In genomic region chr16:65054457-65054856, GRCh38 we compare ENCODE assay signal across 26 cellular contexts.
"Had no signal": no experiment of that assay in that cellular context is flagged by ENCODE, and none has a peak within 500 bp of the region (broad histone marks: within the 10 kb centered on the region; RNA-seq: fewer than 3 reads in every experiment).

No MANE protein-coding gene starts in this region.

- H3K27ac Mint-ChIP-seq: activated CD4-positive, alpha-beta memory T cell treated with anti-CD3 and anti-CD28 coated beads for 36 hours; activated CD4-positive, alpha-beta T cell treated with anti-CD3 and anti-CD28 coated beads, Interleukin-2, amount 10 ng/mL, durations not matched to agents 24 days and 14 days; activated naive CD4-positive, alpha-beta T cell treated with anti-CD3 and anti-CD28 coated beads, Interleukin-2, amount 10 ng/mL, durations not matched to agents 7 days and 5 days; activated T-helper 1 cell treated with anti-CD3 and anti-CD28 coated beads, Interleukin-12 subunit alpha, Interleukin-12 subunit beta, Interleukin-2, Interleukin-4 antibody, amounts not matched to agents 30 ng/mL and 10 ng/mL and 1 ng/mL, durations not matched to agents 14 hours and 24 hours and 36 hours; endodermal cell; natural killer cell treated with Interleukin-12 subunit alpha and Interleukin-12 subunit beta and Interleukin-15 and Interleukin-18, amount 100 ng/mL, for 72 hours; T-helper 17 cell; type B pancreatic cell had no signal

- H3K27me3 ChIP-seq: brain microvascular endothelial cell, heart right ventricle, left lung, uterus had no signal

- H3K27ac ChIP-seq: brain microvascular endothelial cell, heart right ventricle, left lung, lower lobe of right lung, uterus had no signal

- H3K4me1 ChIP-seq: heart right ventricle, left lung, lower lobe of right lung, uterus had no signal

- H3K4me3 ChIP-seq: heart right ventricle, left lung, lower lobe of right lung, uterus had no signal

- H3K4me3 Mint-ChIP-seq: activated CD4-positive, alpha-beta memory T cell treated with anti-CD3 and anti-CD28 coated beads for 36 hours; activated CD4-positive, alpha-beta T cell treated with anti-CD3 and anti-CD28 coated beads, Interleukin-2, amount 10 ng/mL, durations not matched to agents 24 days and 14 days; activated naive CD4-positive, alpha-beta T cell treated with anti-CD3 and anti-CD28 coated beads, Interleukin-2, amount 10 ng/mL, durations not matched to agents 7 days and 5 days; activated T-helper 1 cell treated with anti-CD3 and anti-CD28 coated beads, Interleukin-12 subunit alpha, Interleukin-12 subunit beta, Interleukin-2, Interleukin-4 antibody, amounts not matched to agents 30 ng/mL and 10 ng/mL and 1 ng/mL, durations not matched to agents 14 hours and 24 hours and 36 hours; endodermal cell; natural killer cell treated with Interleukin-12 subunit alpha and Interleukin-12 subunit beta and Interleukin-15 and Interleukin-18, amount 100 ng/mL, for 72 hours; T-helper 17 cell; type B pancreatic cell had no signal

- DNase-seq: activated CD4-positive, alpha-beta memory T cell treated with anti-CD3 and anti-CD28 coated beads for 36 hours; activated CD4-positive, alpha-beta T cell treated with anti-CD3 and anti-CD28 coated beads, Interleukin-2, amount 10 ng/mL, durations not matched to agents 24 days and 14 days; activated CD4-positive, CD25-positive, alpha-beta regulatory T cell treated with anti-CD3 and anti-CD28 coated beads, Interleukin-2, amount 50 U/mL, for 72 hours; activated CD8-positive, alpha-beta memory T cell treated with anti-CD3 and anti-CD28 coated beads, Interleukin-2, amount 50 U/mL, for 4 hours; activated gamma-delta T cell; activated naive CD4-positive, alpha-beta T cell treated with anti-CD3 and anti-CD28 coated beads, Interleukin-2, amount 10 ng/mL, durations not matched to agents 7 days and 5 days; activated T-cell treated with anti-CD3 and anti-CD28 coated beads, Interleukin-2, amount 50 U/mL, for 1 hour; amniotic stem cell; brain microvascular endothelial cell; cortex of kidney; endodermal cell; foreskin melanocyte; heart right ventricle; left lung; lower lobe of right lung; mesenchymal stem cell; right cardiac atrium; stimulated activated CD4-positive, alpha-beta T cell treated with anti-CD3 and anti-CD28 coated beads, Interleukin-2, amount 100 ng/mL, for 48 hours; stimulated activated naive CD4-positive, alpha-beta T cell treated with Interleukin-2 at 50 U/mL for 16 hours; T-helper 17 cell; T1000; uterus had no signal

- H3K36me3 Mint-ChIP-seq: activated CD4-positive, alpha-beta memory T cell treated with anti-CD3 and anti-CD28 coated beads for 36 hours; activated naive CD4-positive, alpha-beta T cell treated with anti-CD3 and anti-CD28 coated beads, Interleukin-2, amount 10 ng/mL, durations not matched to agents 7 days and 5 days; natural killer cell treated with Interleukin-12 subunit alpha and Interleukin-12 subunit beta and Interleukin-15 and Interleukin-18, amount 100 ng/mL, for 72 hours had no signal

- H3K9me3 ChIP-seq: heart right ventricle, left lung, lower lobe of right lung, uterus had no signal

- ATAC-seq: esophagus mucosa; heart right ventricle; left lung; lower lobe of right lung; natural killer cell treated with Interleukin-12 subunit alpha and Interleukin-12 subunit beta and Interleukin-15 and Interleukin-18, amount 100 ng/mL, for 72 hours; right cardiac atrium; T-helper 17 cell had no signal

- H3K27me3 Mint-ChIP-seq: activated CD4-positive, alpha-beta memory T cell treated with anti-CD3 and anti-CD28 coated beads for 36 hours; activated CD4-positive, alpha-beta T cell treated with anti-CD3 and anti-CD28 coated beads, Interleukin-2, amount 10 ng/mL, durations not matched to agents 24 days and 14 days; activated naive CD4-positive, alpha-beta T cell treated with anti-CD3 and anti-CD28 coated beads, Interleukin-2, amount 10 ng/mL, durations not matched to agents 7 days and 5 days; natural killer cell treated with Interleukin-12 subunit alpha and Interleukin-12 subunit beta and Interleukin-15 and Interleukin-18, amount 100 ng/mL, for 72 hours; T-helper 17 cell; type B pancreatic cell had no signal

- H3K9me3 Mint-ChIP-seq: endodermal cell, type B pancreatic cell had no signal

- H3K4me1 Mint-ChIP-seq: activated CD4-positive, alpha-beta T cell treated with anti-CD3 and anti-CD28 coated beads, Interleukin-2, amount 10 ng/mL, durations not matched to agents 24 days and 14 days; activated naive CD4-positive, alpha-beta T cell treated with anti-CD3 and anti-CD28 coated beads, Interleukin-2, amount 10 ng/mL, durations not matched to agents 7 days and 5 days; T-helper 17 cell had no signal

- H3K36me3 ChIP-seq: left lung, lower lobe of right lung, uterus had no signal
